ENCODE assay signal across 1 cellular context in genomic region chr12:92654929-92655328, GRCh38.
TF ChIP-seq lines count a peak whose summit lies in the region.

No MANE protein-coding gene starts in this region.

TF ChIP-seq in WTC11, 78 proteins besides CTCF, POLR2A, EP300 and RAD21 (continued from another document):
- no peak for TF ChIP-seq FOXP4 (CRISPR knock-in tag; IDR thresholded peaks at IDR 0.05)
- no peak for TF ChIP-seq HMGXB4 (CRISPR knock-in tag; IDR thresholded peaks at IDR 0.05)
- no peak for TF ChIP-seq ZSCAN18 (CRISPR knock-in tag; IDR thresholded peaks at IDR 0.05)
